ENCODE assay signal across 11 cellular contexts in the genomic region with DNA sequence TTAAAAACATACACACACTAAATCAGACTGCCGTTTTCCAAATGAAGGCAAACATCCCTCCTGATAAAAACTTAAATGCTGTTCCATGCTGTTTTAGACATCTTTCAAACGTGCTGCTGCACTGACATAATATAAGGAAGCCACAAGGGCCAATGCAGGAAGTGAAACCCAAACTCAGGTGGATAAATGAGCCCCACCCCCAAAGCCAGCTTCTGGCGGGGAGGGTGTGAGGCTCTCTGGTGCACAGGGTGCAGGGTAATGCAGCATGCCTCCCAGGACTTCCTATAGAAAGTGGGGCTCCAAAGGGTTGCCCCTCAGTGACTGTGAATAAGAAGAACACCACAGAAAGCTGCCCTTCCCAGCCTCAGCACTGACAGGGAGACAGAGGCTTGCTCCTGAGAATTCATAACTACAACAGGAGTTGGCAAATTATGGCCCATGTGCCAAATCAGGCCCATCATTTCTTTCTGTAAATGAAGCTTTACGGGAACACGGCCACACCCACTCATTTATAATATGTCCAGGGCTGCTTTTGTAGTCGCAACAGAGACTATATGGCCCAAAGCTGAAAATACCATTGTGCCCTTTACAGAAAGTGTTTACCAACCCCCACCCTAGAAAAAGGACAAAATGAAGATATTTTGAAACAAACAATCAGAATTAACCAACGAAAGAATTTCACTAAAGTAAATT. TPM values are rescaled to one million over a fixed set of nuclear protein-coding genes. Genes with fewer than 3 reads are reported as not detected.
ATAC-seq and TF ChIP-seq lines count a peak whose summit lies in the region.
"Not testable (repeated sequence)": the region's sequence is repeated elsewhere in the genome, so short reads cannot be mapped to it uniquely, and the experiment has no call there.
"Had no signal": no experiment of that assay in that cellular context is flagged by ENCODE, and none has a peak within 500 bp of the region (broad histone marks: within the 10 kb centered on the region; RNA-seq: fewer than 3 reads in every experiment).

No MANE protein-coding gene starts in this region.

- peaks cover 30% of the 10 kb centered on the region for H3K36me3 Mint-ChIP-seq in T-helper 1 cell treated with Interleukin-12 subunit alpha and Interleukin-12 subunit beta and Interleukin-4 antibody, amounts not matched to agents 30 μg/mL and 1 μg/mL, for 36 hours (ENCODE audit: low read depth)
- H3K36me3 Mint-ChIP-seq in activated T-helper 17 cell treated with anti-CD3 and anti-CD28 coated beads, Interleukin-2, amount 50 U/mL, for 72 hours (ENCODE audit: low read depth), result peaks cover 55% of the 10 kb centered on the region

- H3K4me1 ChIP-seq in neutrophil (ENCODE audit: control insufficient read depth in 1 of 2, insufficient read depth in 1 of 2, low read depth in 1 of 2, low read length in 1 of 2), result peaks cover 55 to 57% of the 10 kb centered on the region in 2 experiments

- H3K27ac Mint-ChIP-seq in T-helper 1 cell treated with Interleukin-12 subunit alpha and Interleukin-12 subunit beta and Interleukin-4 antibody, amounts not matched to agents 30 μg/mL and 1 μg/mL, for 36 hours, result peak overlapping the region; percentile 65
- not testable (repeated sequence) for H3K27ac Mint-ChIP-seq in activated T-helper 17 cell treated with anti-CD3 and anti-CD28 coated beads, Interleukin-2, amount 50 U/mL, for 72 hours

- TF ChIP-seq CTCF in neutrophil (IDR thresholded peaks at IDR 0.05), result not testable (repeated sequence)

- H3K9me3 Mint-ChIP-seq in T-helper 1 cell treated with Interleukin-12 subunit alpha and Interleukin-12 subunit beta and Interleukin-4 antibody, amounts not matched to agents 30 μg/mL and 1 μg/mL, for 36 hours; activated T-helper 17 cell treated with anti-CD3 and anti-CD28 coated beads, Interleukin-2, amount 50 U/mL, for 72 hours: not testable (repeated sequence)

- H3K27ac ChIP-seq in neutrophil, result peak overlapping the region; percentile 78

- H3K27me3 Mint-ChIP-seq in T-helper 1 cell treated with Interleukin-12 subunit alpha and Interleukin-12 subunit beta and Interleukin-4 antibody, amounts not matched to agents 30 μg/mL and 1 μg/mL, for 36 hours (ENCODE audit: low read depth); activated T-helper 17 cell treated with anti-CD3 and anti-CD28 coated beads, Interleukin-2, amount 50 U/mL, for 72 hours: not testable (repeated sequence)

- H3K4me3 ChIP-seq in neutrophil (ENCODE audit: low read depth in 1 of 2, low read length in 1 of 2), result not testable (repeated sequence)

- not testable (repeated sequence) for H3K4me3 Mint-ChIP-seq in T-helper 1 cell treated with Interleukin-12 subunit alpha and Interleukin-12 subunit beta and Interleukin-4 antibody, amounts not matched to agents 30 μg/mL and 1 μg/mL, for 36 hours; activated T-helper 17 cell treated with anti-CD3 and anti-CD28 coated beads, Interleukin-2, amount 50 U/mL, for 72 hours

- H3K4me1 Mint-ChIP-seq in T-helper 1 cell treated with Interleukin-12 subunit alpha and Interleukin-12 subunit beta and Interleukin-4 antibody, amounts not matched to agents 30 μg/mL and 1 μg/mL, for 36 hours (ENCODE audit: low read depth), result peaks cover 28% of the 10 kb centered on the region
- H3K4me1 Mint-ChIP-seq in activated T-helper 17 cell treated with anti-CD3 and anti-CD28 coated beads, Interleukin-2, amount 50 U/mL, for 72 hours, result peaks cover 14% of the 10 kb centered on the region

- not testable (repeated sequence) for H3K27me3 ChIP-seq in neutrophil

- not testable (repeated sequence) for H3K36me3 ChIP-seq in neutrophil

- TF ChIP-seq POLR2A in GM18505 (IDR thresholded peaks at IDR 0.05; ENCODE audit: borderline replicate concordance, extremely low read depth, insufficient read depth, insufficient read length), result not testable (repeated sequence)

- H3K9me3 ChIP-seq in neutrophil, result not testable (repeated sequence)

- ATAC-seq in GM18505 (IDR thresholded peaks at IDR 0.05; ENCODE audit: unreplicated experiment) (peak; percentile 95), GM19372 (IDR thresholded peaks at IDR 0.05; ENCODE audit: low read depth, unreplicated experiment) (peak; percentile 99), GM21825 (IDR thresholded peaks at IDR 0.05; ENCODE audit: unreplicated experiment) (peak; percentile 100), HG03064 (IDR thresholded peaks at IDR 0.05; ENCODE audit: low read depth, unreplicated experiment) (peak; percentile 92), HG03571 (IDR thresholded peaks at IDR 0.05; ENCODE audit: unreplicated experiment) (peak; percentile 98)
- ATAC-seq in activated T-helper 17 cell treated with anti-CD3 and anti-CD28 coated beads, Interleukin-2, amount 50 U/mL, for 72 hours (replicated peaks), result peak; percentile 70

RNA-seq across cellular contexts. Expression of gene OCA2, which starts 37.2 kb away (rescaled TPM):
- not detected for total RNA-seq in activated T-helper 17 cell treated with anti-CD3 and anti-CD28 coated beads, Interleukin-2, amount 50 U/mL, for 72 hours
- total RNA-seq: endothelial cell of umbilical vein; HFFc6; T-helper 2 cell treated with Interferon-gamma antibody and Interleukin-4, amounts not matched to agents 100 ng/mL and 5 ng/mL, for 36 hours had no signal
